Comparison of ENCODE assay signal across 6 cellular contexts in the genomic region with DNA sequence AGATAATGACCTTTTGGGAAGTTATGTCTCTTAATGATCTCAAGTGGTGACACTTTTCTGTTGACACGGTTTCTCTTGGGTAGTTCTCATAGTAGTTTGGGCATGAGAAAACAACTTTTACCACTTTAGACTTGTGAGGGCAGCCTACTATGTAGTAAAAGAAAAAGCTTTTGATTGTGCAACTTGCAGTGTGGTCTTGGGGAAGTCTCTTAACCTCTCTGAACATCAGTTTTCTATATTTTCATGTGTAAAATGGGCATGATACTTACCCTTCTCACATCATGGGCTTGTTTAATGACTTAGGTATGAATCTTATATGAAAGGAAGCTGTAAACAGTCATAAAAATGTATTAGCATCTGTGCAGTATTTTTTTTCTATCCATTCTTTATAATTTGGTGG.
"Had no signal": no experiment of that assay in that cellular context is flagged by ENCODE, and none has a peak within 500 bp of the region (broad histone marks: within the 10 kb centered on the region; RNA-seq: fewer than 3 reads in every experiment).

No MANE protein-coding gene starts in this region.

- H3K9me3 ChIP-seq: HAP-1 had no signal

- DNase-seq: H7, KG1 had no signal

- H3K27ac ChIP-seq: HL-60 had no signal

- H3K4me3 ChIP-seq: GM23338, HAP-1 had no signal

- H2AFZ ChIP-seq: GM23338 had no signal

- ATAC-seq: GM23338, HCT116 had no signal

- H3K4me2 ChIP-seq: GM23338 had no signal

- H3K36me3 ChIP-seq: HAP-1 had no signal
